ENCODE assay signal across 1 cellular context in genomic region chr21:26840912-26841311, GRCh38.
TF ChIP-seq lines count a peak whose summit lies in the region.

No MANE protein-coding gene starts in this region.

TF ChIP-seq in HEK293, 187 proteins besides CTCF, POLR2A, EP300 and RAD21 (continued from another document and continues in another):
- TF ChIP-seq HIC1 (tag by site-specific recombination; IDR thresholded peaks at IDR 0.05) (peak; percentile 90), KLF16 (tag by site-specific recombination; IDR thresholded peaks at IDR 0.05) (0 out of 2 replicates have a peak, but pooled peaks have one; percentile 42), ZBTB20 (tag by site-specific recombination; IDR thresholded peaks at IDR 0.05) (no peak; the same call in 1 of the 2 replicates), KLF8 (tag by site-specific recombination; IDR thresholded peaks at IDR 0.05) (peak; percentile 88), ZNF776 (tag by site-specific recombination; IDR thresholded peaks at IDR 0.05; ENCODE audit: borderline replicate concordance) (no peak), ZNF221 (tag by site-specific recombination; IDR thresholded peaks at IDR 0.05; ENCODE audit: borderline replicate concordance) (no peak), ZNF707 (tag by site-specific recombination; IDR thresholded peaks at IDR 0.05) (no peak), ZNF561 (tag by site-specific recombination; IDR thresholded peaks at IDR 0.05; ENCODE audit: borderline replicate concordance) (peak; percentile 66), MEIS1 (CRISPR knock-in tag; IDR thresholded peaks at IDR 0.05; ENCODE audit: borderline replicate concordance) (no peak), ZFP69B (tag by site-specific recombination; IDR thresholded peaks at IDR 0.05) (peak; percentile 56; the same call in 1 of the 2 replicates), ZNF654 (tag by site-specific recombination; IDR thresholded peaks at IDR 0.05; ENCODE audit: low read depth) (no peak), ZNF837 (tag by site-specific recombination; IDR thresholded peaks at IDR 0.05) (no peak), IKZF3 (tag by site-specific recombination; IDR thresholded peaks at IDR 0.05) (0 out of 2 replicates have a peak, but pooled peaks have one; percentile 46), YY2 (tag by site-specific recombination; IDR thresholded peaks at IDR 0.05) (no peak), ZNF132 (tag by site-specific recombination; IDR thresholded peaks at IDR 0.05; ENCODE audit: borderline replicate concordance) (no peak), ZNF394 (tag by site-specific recombination; IDR thresholded peaks at IDR 0.05; ENCODE audit: borderline replicate concordance) (peak; percentile 99), ZNF335 (tag by site-specific recombination; conservative IDR thresholded peaks at IDR 0.05) (0 out of 2 replicates have a peak, but pooled peaks have one; percentile 30), ZNF664 (tag by site-specific recombination; IDR thresholded peaks at IDR 0.05) (no peak), ZNF280D (tag by site-specific recombination; IDR thresholded peaks at IDR 0.05) (0 out of 2 replicates have a peak, but pooled peaks have one; percentile 8), ZNF623 (tag by site-specific recombination; IDR thresholded peaks at IDR 0.05) (peak; percentile 15; the same call in 1 of the 2 replicates), OVOL3 (tag by site-specific recombination; IDR thresholded peaks at IDR 0.05) (no peak), SP7 (tag by site-specific recombination; IDR thresholded peaks at IDR 0.05) (peak; percentile 79), ZSCAN5A (tag by site-specific recombination; IDR thresholded peaks at IDR 0.05) (no peak), ZNF488 (tag by site-specific recombination; IDR thresholded peaks at IDR 0.05) (no peak), SETDB1 (IDR thresholded peaks at IDR 0.05; ENCODE audit: insufficient read length, low read length) (no peak), ZBTB6 (tag by site-specific recombination; IDR thresholded peaks at IDR 0.05) (no peak), PRDM6 (tag by site-specific recombination; IDR thresholded peaks at IDR 0.05) (no peak), ZNF660 (tag by site-specific recombination; IDR thresholded peaks at IDR 0.05) (peak; percentile 91), PRDM10 (tag by site-specific recombination; IDR thresholded peaks at IDR 0.05) (peak; percentile 80), EGR2 (tag by site-specific recombination; IDR thresholded peaks at IDR 0.05; ENCODE audit: low read depth) (no peak), ZSCAN18 (tag by site-specific recombination; IDR thresholded peaks at IDR 0.05) (no peak), ZNF768 (tag by site-specific recombination; IDR thresholded peaks at IDR 0.05) (no peak), SP3 (tag by site-specific recombination; IDR thresholded peaks at IDR 0.05) (0 out of 2 replicates have a peak, but pooled peaks have one; percentile 35), MZF1 (tag by site-specific recombination; IDR thresholded peaks at IDR 0.05; ENCODE audit: borderline replicate concordance) (no peak), ZNF777 (tag by site-specific recombination; IDR thresholded peaks at IDR 0.05; ENCODE audit: borderline replicate concordance) (no peak), ZNF362 (tag by site-specific recombination; IDR thresholded peaks at IDR 0.05) (peak; percentile 15; the same call in 1 of the 2 replicates), TSHZ1 (tag by site-specific recombination; IDR thresholded peaks at IDR 0.05; ENCODE audit: borderline replicate concordance) (peak; percentile 50; the same call in 1 of the 2 replicates)
